9 cellular contexts compared by ENCODE assay signal in genomic region chr3:67109651-67110204, GRCh38.
A peak's percentile ranks its signal among the peaks of the same experiment; 100 is the strongest.
DNase-seq lines count a peak whose midpoint lies in the region; ATAC-seq, FAIRE-seq and TF ChIP-seq lines count a peak whose summit lies in the region.
"Had no signal": no experiment of that assay in that cellular context is flagged by ENCODE, and none has a peak within 500 bp of the region (broad histone marks: within the 10 kb centered on the region; RNA-seq: fewer than 3 reads in every experiment).

No MANE protein-coding gene starts in this region.

- H3K27ac ChIP-seq in GM23338 (ENCODE audit: low read depth) (no peak overlapping the region), small intestine (ENCODE audit: low read depth in 1 of 2, low read length in 1 of 2) (no peak overlapping the region), ovary (no peak overlapping the region)

- H3K27me3 Mint-ChIP-seq in GM23338 (ENCODE audit: insufficient read depth, low read depth, poor library complexity) = peaks cover 1% of the 10 kb centered on the region

- DNase-seq in Ammon's horn (ENCODE audit: low spot score) = peak; percentile 46
- DNase-seq in GM23338 (ENCODE audit: low spot score) = peak; percentile 87
- DNase-seq in RPMI7951 (ENCODE audit: low read depth) = peak; percentile 54
- peak; percentile 56 to 81 for DNase-seq in foreskin fibroblast
- peak; percentile 31 for DNase-seq in small intestine
- DNase-seq in ovary = no peak
- no peak for DNase-seq in activated T-cell treated with anti-CD3 and anti-CD28 coated beads, Interleukin-2, amount 50 U/mL, for 48 hours

- peak overlapping the region; percentile 6; the same call in 1 of the 2 replicates for H3K4me2 ChIP-seq in GM23338

- 28 to 33% (median 30%) methylated on average over 3 of the region's 3 CpGs for WGBS in small intestine, 3 donors
- WGBS in ovary, 3 donors = 22 to 25% (median 24%) methylated on average over 3 of the region's 3 CpGs

- H3K9me3 ChIP-seq in small intestine (ENCODE audit: control insufficient read depth, low read depth) (no peaks in the 10 kb centered on the region), ovary (no peaks in the 10 kb centered on the region)

- H3K9me2 ChIP-seq in GM23338 (ENCODE audit: insufficient read depth) = no peaks in the 10 kb centered on the region

- no peak for FAIRE-seq in small intestine (lab: Jason Lieb, UNC)

- intact Hi-C loops in ovary (cut with DNase I) = loop anchor here in 1 of 4 donors (10.0 kb wide), 1 partner anchor 1765 kb away; no protein-coding TSS in a partner anchor

- H3K79me2 ChIP-seq in GM23338 (replicated peaks; ENCODE audit: insufficient read depth) = no peaks in the 10 kb centered on the region

- H3K4me3 Mint-ChIP-seq in GM23338 = no peak overlapping the region

- H3K27me3 ChIP-seq in GM23338 (ENCODE audit: insufficient read depth) (no peaks in the 10 kb centered on the region), small intestine (ENCODE audit: control insufficient read depth in 2 of 2, insufficient read depth in 2 of 2, low read length in 2 of 2) (no peaks in the 10 kb centered on the region), ovary (no peaks in the 10 kb centered on the region)

- H3K27ac Mint-ChIP-seq in GM23338 = no peak overlapping the region

- H3K4me3 ChIP-seq in GM23338 = no peak overlapping the region
- H3K4me3 ChIP-seq in foreskin fibroblast (ENCODE audit: low read depth in 1 of 2, low read length in 2 of 2) = no peak overlapping the region
- H3K4me3 ChIP-seq in small intestine (ENCODE audit: low read depth in 1 of 2, low read length in 2 of 2) = no peak overlapping the region
- H3K4me3 ChIP-seq in ovary = no peak overlapping the region
- H3K4me3 ChIP-seq: lung had no signal

- no peak for TF ChIP-seq EP300 in ovary (IDR thresholded peaks at IDR 0.05)

- H3K4me1 Mint-ChIP-seq in GM23338 = peaks cover 18% of the 10 kb centered on the region

- H4K20me1 ChIP-seq in GM23338 (replicated peaks; ENCODE audit: insufficient read depth) = no peaks in the 10 kb centered on the region

- H2AFZ ChIP-seq in GM23338 = no peak overlapping the region

- ATAC-seq in GM23338 = peak; percentile 58
- ATAC-seq in GM18873 (IDR thresholded peaks at IDR 0.05; ENCODE audit: low FRiP score, unreplicated experiment) = no peak

- no peaks in the 10 kb centered on the region for H3F3A ChIP-seq in GM23338 (replicated peaks; ENCODE audit: low read depth)

- TF ChIP-seq POLR2A in ovary (IDR thresholded peaks at IDR 0.05) = no peak

- H3K9me3 Mint-ChIP-seq in GM23338 = 0 out of 3 replicates have a peak, but pooled peaks cover 3% of the 10 kb centered on the region

- no peaks in the 10 kb centered on the region for H3K36me3 Mint-ChIP-seq in GM23338 (ENCODE audit: low read depth)

- TF ChIP-seq CTCF in GM23338 (conservative IDR thresholded peaks at IDR 0.05; ENCODE audit: low read depth in 2 of 2) (peak in 1 of 2 experiments; percentile 78; a peak in 3 of 4 replicates), foreskin fibroblast (IDR thresholded peaks at IDR 0.05; ENCODE audit: low read depth, low read length) (peak; percentile 65), ovary (IDR thresholded peaks at IDR 0.05) (no peak)

- H3K36me3 ChIP-seq in GM23338 (ENCODE audit: insufficient read depth) (no peaks in the 10 kb centered on the region), small intestine (ENCODE audit: control insufficient read depth in 2 of 2, insufficient read depth in 2 of 2, low read length in 2 of 2) (no peaks in the 10 kb centered on the region), ovary (no peaks in the 10 kb centered on the region)

- H3K4me1 ChIP-seq in GM23338 (ENCODE audit: insufficient read depth) = peaks cover 3% of the 10 kb centered on the region; the same call in 1 of the 2 replicates
- no peaks in the 10 kb centered on the region for H3K4me1 ChIP-seq in small intestine (ENCODE audit: control insufficient read depth in 2 of 2, insufficient read depth in 1 of 2, low read depth in 1 of 2, low read length in 1 of 2)
- H3K4me1 ChIP-seq in ovary (ENCODE audit: insufficient read depth) = no peaks in the 10 kb centered on the region

TF ChIP-seq in GM23338, 12 proteins besides CTCF, POLR2A, EP300 and RAD21 (continues in another document):
- TF ChIP-seq POLR2AphosphoS5 (IDR thresholded peaks at IDR 0.05; ENCODE audit: low read depth) (no peak), EZH2phosphoT487 (IDR thresholded peaks at IDR 0.05; ENCODE audit: unreplicated experiment) (no peak), REST (IDR thresholded peaks at IDR 0.05; ENCODE audit: unreplicated experiment) (no peak), EZH2 (IDR thresholded peaks at IDR 0.05; ENCODE audit: low read depth, unreplicated experiment) (no peak), ZNF462 (CRISPR knock-in tag; IDR thresholded peaks at IDR 0.05) (no peak)

Comparison
In these comparisons a context has a peak if more than half of its experiments do, and no peak if none do; other contexts are left out.
1. DNase-seq: peak in Ammon's horn (single experiment), GM23338 (single experiment), RPMI7951 (single experiment), foreskin fibroblast (2 of 2) and small intestine (single experiment); none in ovary (0 of 5) and activated T-cell treated with anti-CD3 and anti-CD28 coated beads, Interleukin-2, amount 50 U/mL, for 48 hours (0 of 2).